ENCODE assay signal across 13 cellular contexts in the genomic region with DNA sequence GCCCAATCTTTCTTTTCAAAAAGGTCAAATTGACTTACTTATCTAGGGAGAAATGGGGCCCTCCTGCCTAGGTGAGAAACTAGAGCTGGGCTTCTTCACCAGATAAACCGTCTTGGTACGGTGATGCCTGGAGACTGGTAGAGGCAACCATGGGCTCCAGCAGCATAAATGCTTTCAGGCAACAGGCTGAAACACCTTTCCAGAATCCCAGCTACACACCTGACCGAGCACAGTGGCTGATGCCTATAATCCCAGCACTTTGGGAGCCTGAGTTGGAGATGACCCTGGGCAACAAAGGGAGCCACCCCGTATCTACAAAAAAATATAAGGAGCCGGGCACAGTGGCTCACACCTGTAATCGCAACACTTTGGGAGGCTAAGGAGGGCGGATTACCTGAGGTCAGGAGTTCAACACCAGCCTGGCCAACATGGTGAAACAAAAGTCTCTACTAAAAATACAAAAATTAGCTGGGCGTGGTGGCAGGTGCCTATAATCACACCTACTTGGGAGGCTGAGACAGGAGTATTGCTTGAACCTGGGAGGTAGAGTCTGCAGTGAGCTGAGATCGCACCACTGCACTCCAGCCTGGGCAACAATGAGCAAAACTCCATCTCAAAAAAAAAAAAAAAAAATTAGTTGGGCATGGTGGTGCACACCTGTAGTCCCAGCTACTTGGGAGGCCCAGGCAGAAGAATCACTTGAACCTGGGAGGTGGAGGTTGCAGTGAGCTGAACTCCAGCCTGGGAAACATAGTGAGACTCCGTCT. TPM values are rescaled to one million over a fixed set of nuclear protein-coding genes. Genes with fewer than 3 reads are reported as not detected.
A peak's percentile ranks its signal among the peaks of the same experiment; 100 is the strongest.
DNase-seq lines count a peak whose midpoint lies in the region; ATAC-seq, FAIRE-seq and TF ChIP-seq lines count a peak whose summit lies in the region.
"Had no signal": no experiment of that assay in that cellular context is flagged by ENCODE, and none has a peak within 500 bp of the region (broad histone marks: within the 10 kb centered on the region; RNA-seq: fewer than 3 reads in every experiment).

No MANE protein-coding gene starts in this region.

- ATAC-seq in CD4-positive, alpha-beta T cell (ENCODE audit: poor library complexity), result no peak
- ATAC-seq in K562, result no peak
- ATAC-seq: left lobe of liver had no signal

- no peaks in the 10 kb centered on the region for H3K9me3 ChIP-seq in CD4-positive, alpha-beta T cell (ENCODE audit: control insufficient read depth, low read length)
- no peaks in the 10 kb centered on the region for H3K9me3 ChIP-seq in K562 (replicated peaks; ENCODE audit: control insufficient read depth, insufficient read depth, low read depth, low read length)
- H3K9me3 ChIP-seq in breast epithelium, result no peaks in the 10 kb centered on the region
- H3K9me3 ChIP-seq: tibial artery had no signal

- in situ Hi-C loops in K562 (cut with MboI), result no loop called here

- no peaks in the 10 kb centered on the region for H3K27me3 ChIP-seq in CD4-positive, alpha-beta T cell (ENCODE audit: control insufficient read depth, insufficient read depth, low read length)
- H3K27me3 ChIP-seq in K562 (ENCODE audit: control insufficient read depth in 2 of 2, insufficient read depth in 2 of 2, low read length in 2 of 2), result no peaks in the 10 kb centered on the region
- no peaks in the 10 kb centered on the region for H3K27me3 ChIP-seq in breast epithelium
- H3K27me3 ChIP-seq: cardiac muscle cell, tibial artery had no signal

- TF ChIP-seq RAD21 in K562 (CRISPR knock-in tag; conservative IDR thresholded peaks at IDR 0.05 in 1 of 2, IDR thresholded peaks at IDR 0.05 in 1 of 2), result no peak

- no peak for TF ChIP-seq CTCF in CD4-positive, alpha-beta T cell (IDR thresholded peaks at IDR 0.05)
- TF ChIP-seq CTCF in K562 (IDR thresholded peaks at IDR 0.05 in 2 of 3, conservative IDR thresholded peaks at IDR 0.05 in 1 of 3; ENCODE audit: insufficient read depth in 2 of 3, low read depth in 1 of 3, low read length in 3 of 3) (no peak), breast epithelium (IDR thresholded peaks at IDR 0.05) (no peak)

- H3K9me3 Mint-ChIP-seq in CD4-positive, alpha-beta T cell, result no peaks in the 10 kb centered on the region
- H3K9me3 Mint-ChIP-seq: activated naive CD8-positive, alpha-beta T cell treated with anti-CD3 and anti-CD28 coated beads, Interleukin-2, amount 10 ng/mL, durations not matched to agents 7 days and 5 days had no signal

- 94% methylated on average over 10 of the region's 10 CpGs for WGBS in K562 (ENCODE audit: insufficient coverage, low coverage, missing lambda C conversion rate)

- TF ChIP-seq EP300 in K562 (IDR thresholded peaks at IDR 0.05; ENCODE audit: low read length), result no peak

- no peak overlapping the region; a peak in 1 of 4 replicates for H3K9ac ChIP-seq in K562 (ENCODE audit: insufficient read depth in 1 of 2, low read depth in 2 of 2, low read length in 2 of 2)

- BruUV-seq in K562 (replicated peaks; lab: Mats Ljungman, UMichigan), result no TSS peak

- FAIRE-seq in K562 (lab: Jason Lieb, UNC) (no peak), urothelium cell line (lab: Jason Lieb, UNC) (no peak)

- POLR2A ChIA-PET in CD4-positive, alpha-beta T cell (lab: Charles Lee), result interaction anchor here (0.6 to 13.8 kb wide), 4 partner anchors 12 to 105 kb away, joined by 3 to 268 read pairs (median 8); a partner anchor contains a TSS
- POLR2A ChIA-PET in K562 (lab: Yijun Ruan, JAX), result interaction anchor here (0.6 to 17.4 kb wide), 20 partner anchors 8 to 187 kb away, joined by 3 to 367 read pairs (median 3); a partner anchor contains a TSS

- H3K4me3 ChIP-seq in K562 (no peak overlapping the region), breast epithelium (no peak overlapping the region)
- H3K4me3 ChIP-seq: cardiac muscle cell, tibial artery had no signal

- peaks cover 30% of the 10 kb centered on the region for H3K36me3 Mint-ChIP-seq in CD4-positive, alpha-beta T cell (ENCODE audit: low read depth)

- peaks cover 7% of the 10 kb centered on the region; the same call in 1 of the 2 replicates for H4K20me1 ChIP-seq in K562 (replicated peaks; ENCODE audit: control insufficient read depth, insufficient read depth, low read length)

- peaks cover 10% of the 10 kb centered on the region for H3K4me1 Mint-ChIP-seq in CD4-positive, alpha-beta T cell (ENCODE audit: low read depth)

- H3K27ac ChIP-seq in CD4-positive, alpha-beta T cell (ENCODE audit: low read depth, low read length), result no peak overlapping the region
- no peak overlapping the region for H3K27ac ChIP-seq in K562 (ENCODE audit: extremely low read depth, low read depth, low read length)
- no peak overlapping the region for H3K27ac ChIP-seq in breast epithelium
- H3K27ac ChIP-seq: cardiac muscle cell, tibial artery had no signal

- H3K4me1 ChIP-seq in K562 (replicated peaks in 1 of 2; ENCODE audit: control insufficient read depth in 2 of 2, insufficient read depth in 2 of 2, low read length in 2 of 2) (peaks cover 8 to 22% of the 10 kb centered on the region in 2 experiments; a peak in 4 of 5 replicates), breast epithelium (peaks cover 12 to 27% of the 10 kb centered on the region in 2 donors)

- H3K9me1 ChIP-seq in K562 (ENCODE audit: control insufficient read depth, insufficient read depth, low read length), result peaks cover 3% of the 10 kb centered on the region

- no peaks in the 10 kb centered on the region for H3K27me3 Mint-ChIP-seq in CD4-positive, alpha-beta T cell
- H3K27me3 Mint-ChIP-seq: activated naive CD8-positive, alpha-beta T cell treated with anti-CD3 and anti-CD28 coated beads, Interleukin-2, amount 10 ng/mL, durations not matched to agents 7 days and 5 days had no signal

- peak overlapping the region; percentile 36 for H3K27ac Mint-ChIP-seq in CD4-positive, alpha-beta T cell
- H3K27ac Mint-ChIP-seq: activated naive CD8-positive, alpha-beta T cell treated with anti-CD3 and anti-CD28 coated beads, Interleukin-2, amount 10 ng/mL, durations not matched to agents 7 days and 5 days had no signal

- DNase-seq in CD4-positive, alpha-beta T cell, result no peak
- DNase-seq in K562 (ENCODE audit: extremely low read depth in 1 of 4, low spot score in 3 of 4), result no peak
- no peak for DNase-seq in urothelium cell line (ENCODE audit: low spot score)
- DNase-seq in breast epithelium (ENCODE audit: low spot score in 2 of 2), result no peak
- DNase-seq: activated naive CD8-positive, alpha-beta T cell treated with anti-CD3 and anti-CD28 coated beads, Interleukin-2, amount 10 ng/mL, durations not matched to agents 7 days and 5 days; effector CD4-positive, alpha-beta T cell; EL; NCI-H226; NK-92 treated with Interleukin-12 subunit alpha and Interleukin-12 subunit beta, amount 100 ng/mL, for 24 hours; SHP77; tibial artery had no signal

- H3K4me3 Mint-ChIP-seq in CD4-positive, alpha-beta T cell, result no peak overlapping the region
- H3K4me3 Mint-ChIP-seq: activated naive CD8-positive, alpha-beta T cell treated with anti-CD3 and anti-CD28 coated beads, Interleukin-2, amount 10 ng/mL, durations not matched to agents 7 days and 5 days had no signal

- H3K4me2 ChIP-seq in K562 (ENCODE audit: insufficient read depth, low read length), result no peak overlapping the region

- peaks cover 57% of the 10 kb centered on the region for H3K36me3 ChIP-seq in K562 (ENCODE audit: control insufficient read depth, insufficient read depth, low read length)
- H3K36me3 ChIP-seq in breast epithelium, result no peaks in the 10 kb centered on the region

- peak; percentile 43; the same call in 1 of the 2 replicates for TF ChIP-seq POLR2A in K562 (conservative IDR thresholded peaks at IDR 0.05)
- no peak for TF ChIP-seq POLR2A in breast epithelium (IDR thresholded peaks at IDR 0.05)

- CTCF ChIA-PET in CD4-positive, alpha-beta T cell (lab: Charles Lee), result interaction anchor here (0.7 to 12.6 kb wide), 3 partner anchors 12 to 176 kb away, joined by 3 to 373 read pairs (median 24); a partner anchor contains a TSS
- CTCF ChIA-PET in K562 (lab: Yijun Ruan, JAX; ENCODE audit: low intra/inter-chr PET ratio), result interaction anchor here (0.7 to 6.8 kb wide), 3 partner anchors 22 to 59 kb away, joined by 3 to 117 read pairs (median 3); a partner anchor contains a TSS

- H3K79me2 ChIP-seq in K562 (ENCODE audit: control insufficient read depth, insufficient read depth, low read length), result peaks cover 32% of the 10 kb centered on the region

- no peak overlapping the region for H2AFZ ChIP-seq in K562 (ENCODE audit: low read depth, low read length)

- intact Hi-C loops in CD4-positive, alpha-beta T cell (cut with DNase I, micrococcal nuclease), result no loop called here
- intact Hi-C loops in K562 (cut with micrococcal nuclease) (no loop called here), breast epithelium (cut with DNase I; ENCODE audit: low total_unique reads) (no loop called here)

RNA-seq across cellular contexts. Expression of a gene that starts 8.0 kb away (rescaled TPM):
- total RNA-seq in CD4-positive, alpha-beta T cell, result 100 to 1,000 TPM; 411 to 416 TPM
- 164 and 626 TPM in 2 replicates for total RNA-seq in K562 (2011; cell fraction: chromatin; rRNA removed; ENCODE audit: low replicate concordance)
- total RNA-seq in K562 (2011; cell fraction: nucleolus; rRNA removed), result 558 and 573 TPM in 2 replicates
- total RNA-seq in K562 (2011; cell fraction: nucleoplasm; rRNA removed), result 242 and 260 TPM in 2 replicates
- total RNA-seq in K562 (2014; rRNA removed) (75.4 and 112 TPM in 2 replicates), K562 (2014; rRNA removed; fragmentation: Illumina TruSeq; extraction: Trizol) (23.6 and 32.0 TPM in 2 replicates), K562 (2015; rRNA removed; fragmentation: Illumina TruSeq; extraction: Trizol) (45.6 and 52.6 TPM in 2 replicates), K562 (2021) (147 and 156 TPM in 2 replicates), breast epithelium (10 to 100 TPM; 12.3 to 63.6 (median 48.9) TPM)
- polyA plus RNA-seq in K562 (2011; rRNA removed) (72.4 and 96.6 TPM in 2 replicates), K562 (2014; fragmentation: Illumina TruSeq; extraction: Trizol) (85.4 and 87.7 TPM in 2 replicates), K562 (2014; fragmentation: Nextera tagmentation; extraction: Ambion mirVana) (1 to 10 TPM; 2.4 to 5.0 TPM), K562 (2014; rRNA removed) (108 and 121 TPM in 2 replicates)
- polyA plus RNA-seq in K562 (2011; cell fraction: cytosol; rRNA removed), result 87.1 and 180 TPM in 2 replicates
- 335 and 714 TPM in 2 replicates for polyA plus RNA-seq in K562 (2011; cell fraction: nucleus; rRNA removed)
- polyA plus RNA-seq in K562 (2012), result 70.3 and 95.8 TPM in 2 replicates
- polyA minus RNA-seq in K562 (2011; rRNA and poly(A)+ RNA removed), result 26.9 and 43.6 TPM in 2 replicates
- 67.1 and 85.3 TPM in 2 replicates for polyA minus RNA-seq in K562 (2011; cell fraction: cytosol; rRNA and poly(A)+ RNA removed)
- 145 and 253 TPM in 2 replicates for polyA minus RNA-seq in K562 (2011; cell fraction: nucleus; rRNA and poly(A)+ RNA removed)

RNA-seq across cellular contexts. Expression of a gene that starts 23.2 kb away (rescaled TPM):
- total RNA-seq in CD4-positive, alpha-beta T cell, result 1 to 10 TPM; 4.7 to 5.2 TPM
- total RNA-seq in K562 (2011; cell fraction: chromatin; rRNA removed; ENCODE audit: low replicate concordance), result 53.1 and 144 TPM in 2 replicates
- 60.9 and 78.0 TPM in 2 replicates for total RNA-seq in K562 (2011; cell fraction: nucleolus; rRNA removed)
- total RNA-seq in K562 (2011; cell fraction: nucleoplasm; rRNA removed), result 42.5 and 50.3 TPM in 2 replicates
- total RNA-seq in K562 (2014; rRNA removed) (4.6 and 5.8 TPM in 2 replicates), K562 (2014; rRNA removed; fragmentation: Illumina TruSeq; extraction: Trizol) (3.9 TPM in 2 replicates), K562 (2015; rRNA removed; fragmentation: Illumina TruSeq; extraction: Trizol) (3.6 and 4.5 TPM in 2 replicates), K562 (2021) (6.4 and 7.8 TPM in 2 replicates), breast epithelium (1 to 10 TPM; 2.9 to 5.3 (median 2.9) TPM)
- polyA plus RNA-seq in K562 (2011; rRNA removed) (16.6 and 17.7 TPM in 2 replicates), K562 (2014; fragmentation: Illumina TruSeq; extraction: Trizol) (5.7 and 8.2 TPM in 2 replicates), K562 (2014; fragmentation: Nextera tagmentation; extraction: Ambion mirVana) (1 to 10 TPM in 1 of 2 experiments, under 1 TPM in 1; 0.98 to 1.6 TPM), K562 (2014; rRNA removed) (7.6 and 10.3 TPM in 2 replicates)
- polyA plus RNA-seq in K562 (2011; cell fraction: cytosol; rRNA removed), result 11.0 and 15.6 TPM in 2 replicates
- 27.1 and 34.4 TPM in 2 replicates for polyA plus RNA-seq in K562 (2011; cell fraction: nucleus; rRNA removed)
- 5.1 and 5.5 TPM in 2 replicates for polyA plus RNA-seq in K562 (2012)
- polyA minus RNA-seq in K562 (2011; rRNA and poly(A)+ RNA removed), result 23.5 and 32.9 TPM in 2 replicates
- 9.6 and 10.3 TPM in 2 replicates for polyA minus RNA-seq in K562 (2011; cell fraction: cytosol; rRNA and poly(A)+ RNA removed)
- polyA minus RNA-seq in K562 (2011; cell fraction: nucleus; rRNA and poly(A)+ RNA removed), result 18.8 and 23.9 TPM in 2 replicates

RNA-seq across cellular contexts. Expression of a gene that starts 25.8 kb away (rescaled TPM):
- total RNA-seq in CD4-positive, alpha-beta T cell, result under 1 TPM; 0.39 to 0.60 TPM
- total RNA-seq in K562 (2011; cell fraction: chromatin; rRNA removed; ENCODE audit: low replicate concordance), result 34.1 and 67.7 TPM in 2 replicates
- 59.7 and 73.9 TPM in 2 replicates for total RNA-seq in K562 (2011; cell fraction: nucleolus; rRNA removed)
- 47.7 and 50.0 TPM in 2 replicates for total RNA-seq in K562 (2011; cell fraction: nucleoplasm; rRNA removed)
- 15.8 and 26.0 TPM in 2 replicates for total RNA-seq in K562 (2014; rRNA removed)
- 19.7 and 21.7 TPM in 2 replicates for total RNA-seq in K562 (2014; rRNA removed; fragmentation: Illumina TruSeq; extraction: Trizol)
- 15.7 and 18.1 TPM in 2 replicates for total RNA-seq in K562 (2015; rRNA removed; fragmentation: Illumina TruSeq; extraction: Trizol)
- 27.1 and 29.5 TPM in 2 replicates for total RNA-seq in K562 (2021)
- 17.2 and 33.2 TPM in 2 replicates for polyA plus RNA-seq in K562 (2011; rRNA removed)
- 28.5 and 69.2 TPM in 2 replicates for polyA plus RNA-seq in K562 (2011; cell fraction: cytosol; rRNA removed)
- 25.3 and 42.9 TPM in 2 replicates for polyA plus RNA-seq in K562 (2011; cell fraction: nucleus; rRNA removed)
- 14.3 and 27.8 TPM in 2 replicates for polyA plus RNA-seq in K562 (2012)
- polyA plus RNA-seq in K562 (2014; fragmentation: Illumina TruSeq; extraction: Trizol), result 34.2 and 37.7 TPM in 2 replicates
- 10 to 100 TPM in 1 of 2 experiments, 1 to 10 TPM in 1; 6.8 to 10.2 TPM for polyA plus RNA-seq in K562 (2014; fragmentation: Nextera tagmentation; extraction: Ambion mirVana)
- 25.0 and 34.7 TPM in 2 replicates for polyA plus RNA-seq in K562 (2014; rRNA removed)
- 15.8 and 41.3 TPM in 2 replicates for polyA minus RNA-seq in K562 (2011; rRNA and poly(A)+ RNA removed)
- polyA minus RNA-seq in K562 (2011; cell fraction: cytosol; rRNA and poly(A)+ RNA removed), result 7.2 and 13.1 TPM in 2 replicates
- 32.4 and 42.9 TPM in 2 replicates for polyA minus RNA-seq in K562 (2011; cell fraction: nucleus; rRNA and poly(A)+ RNA removed)
- total RNA-seq in breast epithelium, result 1 to 10 TPM; 2.4 to 8.3 (median 3.9) TPM

RNA-seq across cellular contexts. Expression of a gene that starts 32.0 kb away (rescaled TPM):
- 1,000 to 10,000 TPM; 3,393 to 3,457 TPM for total RNA-seq in CD4-positive, alpha-beta T cell
- 434 and 501 TPM in 2 replicates for total RNA-seq in K562 (2011; cell fraction: chromatin; rRNA removed; ENCODE audit: low replicate concordance)
- total RNA-seq in K562 (2011; cell fraction: nucleolus; rRNA removed), result 468 and 553 TPM in 2 replicates
- 654 and 1,193 TPM in 2 replicates for total RNA-seq in K562 (2011; cell fraction: nucleoplasm; rRNA removed)
- 1,152 and 1,205 TPM in 2 replicates for total RNA-seq in K562 (2014; rRNA removed)
- total RNA-seq in K562 (2014; rRNA removed; fragmentation: Illumina TruSeq; extraction: Trizol), result 2,395 and 2,469 TPM in 2 replicates
- total RNA-seq in K562 (2015; rRNA removed; fragmentation: Illumina TruSeq; extraction: Trizol), result 1,764 and 1,818 TPM in 2 replicates
- total RNA-seq in K562 (2021), result 2,532 and 2,839 TPM in 2 replicates
- polyA plus RNA-seq in K562 (2011; rRNA removed), result 2,188 and 2,272 TPM in 2 replicates
- polyA plus RNA-seq in K562 (2011; cell fraction: cytosol; rRNA removed), result 483 and 1,010 TPM in 2 replicates
- polyA plus RNA-seq in K562 (2011; cell fraction: nucleus; rRNA removed), result 376 and 671 TPM in 2 replicates
- 2,873 and 3,044 TPM in 2 replicates for polyA plus RNA-seq in K562 (2012)
- 1,539 and 1,550 TPM in 2 replicates for polyA plus RNA-seq in K562 (2014; fragmentation: Illumina TruSeq; extraction: Trizol)
- 1,000 to 10,000 TPM; 6,705 to 7,115 TPM for polyA plus RNA-seq in K562 (2014; fragmentation: Nextera tagmentation; extraction: Ambion mirVana)
- 1,016 and 1,176 TPM in 2 replicates for polyA plus RNA-seq in K562 (2014; rRNA removed)
- polyA minus RNA-seq in K562 (2011; rRNA and poly(A)+ RNA removed), result 3,418 and 5,037 TPM in 2 replicates
- 735 and 1,003 TPM in 2 replicates for polyA minus RNA-seq in K562 (2011; cell fraction: cytosol; rRNA and poly(A)+ RNA removed)
- 214 and 406 TPM in 2 replicates for polyA minus RNA-seq in K562 (2011; cell fraction: nucleus; rRNA and poly(A)+ RNA removed)
- total RNA-seq in breast epithelium, result 100 to 1,000 TPM; 491 to 945 (median 754) TPM

RNA-seq across cellular contexts. Expression of a gene that starts 34.1 kb away (rescaled TPM):
- total RNA-seq in CD4-positive, alpha-beta T cell, result 10 to 100 TPM; 20.7 to 21.3 TPM
- 3.0 and 5.4 TPM in 2 replicates for total RNA-seq in K562 (2011; cell fraction: chromatin; rRNA removed; ENCODE audit: low replicate concordance)
- total RNA-seq in K562 (2011; cell fraction: nucleolus; rRNA removed), result 1.2 and 2.6 TPM in 2 replicates
- 2.2 and 3.7 TPM in 2 replicates for total RNA-seq in K562 (2011; cell fraction: nucleoplasm; rRNA removed)
- total RNA-seq in K562 (2014; rRNA removed) (0.37 and 3.8 TPM in 2 replicates), K562 (2014; rRNA removed; fragmentation: Illumina TruSeq; extraction: Trizol) (0.29 and 0.47 TPM in 2 replicates), K562 (2015; rRNA removed; fragmentation: Illumina TruSeq; extraction: Trizol) (0.18 and 0.26 TPM in 2 replicates), K562 (2021) (0.92 and 2.1 TPM in 2 replicates), breast epithelium (100 to 1,000 TPM; 105 to 129 (median 123) TPM)
- polyA plus RNA-seq in K562 (2011; rRNA removed) (0.60 and 0.81 TPM in 2 replicates), K562 (2014; fragmentation: Illumina TruSeq; extraction: Trizol) (0.19 TPM in 1 of 2 replicates, not detected in the other), K562 (2014; fragmentation: Nextera tagmentation; extraction: Ambion mirVana) (under 1 TPM in 1 of 2 experiments, not detected in 1; 0.07 TPM), K562 (2014; rRNA removed) (0.44 and 1.0 TPM in 2 replicates)
- polyA plus RNA-seq in K562 (2011; cell fraction: cytosol; rRNA removed), result 0.45 and 0.53 TPM in 2 replicates
- 1.3 and 3.1 TPM in 2 replicates for polyA plus RNA-seq in K562 (2011; cell fraction: nucleus; rRNA removed)
- polyA plus RNA-seq in K562 (2012), result 0.10 and 0.36 TPM in 2 replicates
- not detected in 2 replicates for polyA minus RNA-seq in K562 (2011; rRNA and poly(A)+ RNA removed)
- polyA minus RNA-seq in K562 (2011; cell fraction: cytosol; rRNA and poly(A)+ RNA removed), result 3.1 TPM in 1 of 2 replicates, not detected in the other
- 0.81 and 1.3 TPM in 2 replicates for polyA minus RNA-seq in K562 (2011; cell fraction: nucleus; rRNA and poly(A)+ RNA removed)
